In the genomic region with DNA sequence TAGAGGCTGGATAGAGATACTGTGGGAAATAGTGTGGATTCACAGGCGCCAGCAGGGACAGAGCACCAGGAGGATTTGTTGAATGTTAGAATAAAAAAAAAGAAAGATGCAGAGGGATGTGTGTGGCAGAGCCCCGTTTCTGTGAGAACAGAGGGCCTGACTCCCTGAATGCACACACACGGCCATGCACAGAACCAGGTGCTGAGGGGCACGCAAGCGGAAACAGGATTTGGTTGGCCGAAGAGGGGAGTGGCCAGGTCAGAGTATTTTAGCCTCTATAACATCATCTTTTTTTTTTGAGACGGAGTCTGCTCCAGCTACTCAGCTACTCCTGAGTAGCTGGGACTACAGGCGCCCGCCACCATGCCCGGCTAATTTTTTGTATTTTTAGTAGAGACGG, we compare ENCODE assay signal across 25 cellular contexts. TPM values are rescaled to one million over a fixed set of nuclear protein-coding genes. Genes with fewer than 3 reads are reported as not detected.
A peak's percentile ranks its signal among the peaks of the same experiment; 100 is the strongest.
DNase-seq lines count a peak whose midpoint lies in the region; ATAC-seq, FAIRE-seq and TF ChIP-seq lines count a peak whose summit lies in the region.
"Had no signal": no experiment of that assay in that cellular context is flagged by ENCODE, and none has a peak within 500 bp of the region (broad histone marks: within the 10 kb centered on the region; RNA-seq: fewer than 3 reads in every experiment).

No MANE protein-coding gene starts in this region.

- no peak overlapping the region for H4K8ac ChIP-seq in H9 (replicated peaks; ENCODE audit: insufficient read length, low read depth, low read length)

- H3K56ac ChIP-seq in H9 (ENCODE audit: insufficient read length, low read depth, low read length): no peak overlapping the region

- H2AFZ ChIP-seq in H9 (ENCODE audit: low read length) (no peak overlapping the region), OCI-LY7 (ENCODE audit: low read length) (no peak overlapping the region)
- H2AFZ ChIP-seq: GM23248 had no signal

- H3K4me1 ChIP-seq in BLaER1 (peaks cover 54% of the 10 kb centered on the region), H9 (ENCODE audit: insufficient read depth, low read length) (no peaks in the 10 kb centered on the region), OCI-LY7 (ENCODE audit: insufficient read depth, low read length, poor library complexity, severe bottlenecking) (peaks cover 6% of the 10 kb centered on the region)
- H3K4me1 ChIP-seq: BE2C, Caco-2, HAP-1 had no signal

- no peaks in the 10 kb centered on the region for H3K27me3 Mint-ChIP-seq in H9 (ENCODE audit: low read depth)
- peaks cover 4% of the 10 kb centered on the region for H3K27me3 Mint-ChIP-seq in nephron progenitor cell (ENCODE audit: low read depth, poor library complexity)
- H3K27me3 Mint-ChIP-seq: CD4-positive, CD25-positive, alpha-beta regulatory T cell had no signal

- H2AK5ac ChIP-seq in H9 (ENCODE audit: insufficient read length, low read length): no peak overlapping the region

- H2BK15ac ChIP-seq in H9 (ENCODE audit: low read depth, low read length): no peak overlapping the region

- H3K27me3 ChIP-seq in BLaER1 (no peaks in the 10 kb centered on the region), H9 (ENCODE audit: insufficient read depth, low read length) (no peaks in the 10 kb centered on the region)
- H3K27me3 ChIP-seq: BE2C had no signal

- peaks cover 52% of the 10 kb centered on the region for H3K36me3 ChIP-seq in BLaER1
- no peaks in the 10 kb centered on the region for H3K36me3 ChIP-seq in OCI-LY7 (ENCODE audit: insufficient read depth, low read length)

- H2BK5ac ChIP-seq in H9 (ENCODE audit: insufficient read length, low read length): no peak overlapping the region

- no peak overlapping the region for H3K18ac ChIP-seq in H9 (ENCODE audit: insufficient read length, low read depth, low read length)

- no peaks in the 10 kb centered on the region for H3K23me2 ChIP-seq in H9 (ENCODE audit: insufficient read length, low read depth, low read length, poor library complexity, severe bottlenecking)

- H4K5ac ChIP-seq in H9 (ENCODE audit: insufficient read length, low read depth, low read length): no peak overlapping the region

- no peak overlapping the region for H3K23ac ChIP-seq in H9 (ENCODE audit: insufficient read length, low read depth, low read length)

- H3K9me3 ChIP-seq in BLaER1 (no peaks in the 10 kb centered on the region), H9 (ENCODE audit: control insufficient read depth, low read depth, low read length) (no peaks in the 10 kb centered on the region), OCI-LY7 (ENCODE audit: low read length) (no peaks in the 10 kb centered on the region)
- H3K9me3 ChIP-seq: BE2C, Caco-2, HAP-1 had no signal

- no peak overlapping the region for H3K14ac ChIP-seq in H9 (ENCODE audit: insufficient read depth, low read length)

- H2BK20ac ChIP-seq in H9 (ENCODE audit: low read depth, low read length, poor library complexity, severe bottlenecking): no peak overlapping the region

- H3K4me3 ChIP-seq in BLaER1 (no peak overlapping the region), OCI-LY7 (ENCODE audit: low read depth, low read length, poor library complexity, severe bottlenecking) (no peak overlapping the region)
- H3K4me3 ChIP-seq: GM12878, GM23248, HAP-1 had no signal

- H4K91ac ChIP-seq in H9 (ENCODE audit: insufficient read length, low read depth, low read length): no peak overlapping the region

- no peak for DNase-seq in H9
- peak; percentile 53 for DNase-seq in OCI-LY7 (ENCODE audit: low spot score)
- no peak for DNase-seq in nephron progenitor cell
- DNase-seq in stimulated activated CD4-positive, alpha-beta T cell treated with anti-CD3 and anti-CD28 coated beads, Interleukin-4, amount 100 ng/mL, for 1 hour: no peak
- no peak for DNase-seq in H54 (ENCODE audit: insufficient read length, low spot score)
- DNase-seq: AML-193; BE2C; Caco-2; CD4-positive, CD25-positive, alpha-beta regulatory T cell; CD8-positive, alpha-beta T cell; DMS 273 treated with DMSO at 0.1 percent for 48 hours; DMS79; EL; GDM1; GM23248 had no signal

- no peak overlapping the region for H3T11ph ChIP-seq in H9 (ENCODE audit: low read length)

- TF ChIP-seq CTCF in H9 (conservative IDR thresholded peaks at IDR 0.05) (no peak), OCI-LY7 (conservative IDR thresholded peaks at IDR 0.05; ENCODE audit: low read length) (no peak), nephron progenitor cell (IDR thresholded peaks at IDR 0.05) (no peak)

- no peaks in the 10 kb centered on the region for H3K9me2 ChIP-seq in OCI-LY7 (ENCODE audit: insufficient read depth, low read length)

- H3K27ac ChIP-seq in BLaER1 (no peak overlapping the region; the same call in 1 of the 2 replicates), H9 (ENCODE audit: insufficient read length, low read depth, low read length) (no peak overlapping the region), OCI-LY7 (ENCODE audit: low read depth, low read length, poor library complexity, severe bottlenecking) (no peak overlapping the region)
- H3K27ac ChIP-seq: 22Rv1, C4-2B, GM23248 had no signal

- H3K4me2 ChIP-seq in BLaER1 (peak overlapping the region; percentile 55), H9 (ENCODE audit: insufficient read depth, insufficient read length, low read length) (no peak overlapping the region), OCI-LY7 (ENCODE audit: low read length) (peak overlapping the region; percentile 31; the same call in 1 of the 2 replicates)

- H3K4me3 Mint-ChIP-seq in H9 (no peak overlapping the region), nephron progenitor cell (no peak overlapping the region)
- H3K4me3 Mint-ChIP-seq: CD4-positive, CD25-positive, alpha-beta regulatory T cell; CD8-positive, alpha-beta T cell had no signal

- intact Hi-C loops in OCI-LY7 (cut with micrococcal nuclease; ENCODE audit: unreplicated experiment): no loop called here

- WGBS in H9 (ENCODE audit: extremely low coverage, insufficient read length, low lambda C conversion rate): no CpG with 5 or more reads among the region's 11 CpGs

- H3K36me3 Mint-ChIP-seq in H9 (ENCODE audit: insufficient read depth in 1 of 3, low read depth in 3 of 3) (peaks cover 0 to 3% (median 0%) of the 10 kb centered on the region in 3 experiments; a peak in 3 of 7 replicates), nephron progenitor cell (ENCODE audit: low read depth) (peaks cover 17% of the 10 kb centered on the region)

- no peaks in the 10 kb centered on the region for H3K79me1 ChIP-seq in H9 (ENCODE audit: insufficient read depth, low read depth, low read length, poor library complexity, severe bottlenecking)

- peaks cover 4 to 6% of the 10 kb centered on the region in 2 experiments for H3K4me1 Mint-ChIP-seq in H9
- peaks cover 33% of the 10 kb centered on the region for H3K4me1 Mint-ChIP-seq in nephron progenitor cell
- H3K4me1 Mint-ChIP-seq: CD4-positive, CD25-positive, alpha-beta regulatory T cell had no signal

- CTCF ChIA-PET in OCI-LY7 (lab: Charles Lee; ENCODE audit: unreplicated experiment): no interaction called here

- H3K4ac ChIP-seq in H9 (ENCODE audit: low read depth, low read length): no peak overlapping the region

- H3K9ac ChIP-seq in BLaER1 (no peak overlapping the region), H9 (ENCODE audit: extremely low read depth, insufficient read length, low read length) (no peak overlapping the region)
- H3K9ac ChIP-seq: GM23248 had no signal

- no peak overlapping the region for H2BK12ac ChIP-seq in H9 (ENCODE audit: insufficient read length, low read depth, low read length)

- no peak for ATAC-seq in HG03280 (IDR thresholded peaks at IDR 0.05; ENCODE audit: unreplicated experiment)
- ATAC-seq: CD8-positive, alpha-beta T cell; GM12878 had no signal

- no peak for TF ChIP-seq POLR2A in H54 (IDR thresholded peaks at IDR 0.05; ENCODE audit: low read depth, low read length)

- FAIRE-seq in H54 (lab: Jason Lieb, UNC): no peak
- FAIRE-seq: A204.1, D721Med, GM12878, GM19239, H1 had no signal

- H3K9me3 Mint-ChIP-seq in H9: peaks cover 0 to 3% of the 10 kb centered on the region in 2 experiments; a peak in 3 of 5 replicates
- no peaks in the 10 kb centered on the region for H3K9me3 Mint-ChIP-seq in nephron progenitor cell
- H3K9me3 Mint-ChIP-seq: CD4-positive, CD25-positive, alpha-beta regulatory T cell; CD8-positive, alpha-beta T cell had no signal

- POLR2A ChIA-PET in OCI-LY7 (lab: Charles Lee): interaction anchor here (0.7 kb wide), 1 partner anchor 9 kb away, joined by 3 read pairs; no protein-coding TSS in a partner anchor

- H3K79me2 ChIP-seq in H9 (ENCODE audit: insufficient read depth, low read length): no peaks in the 10 kb centered on the region
- no peaks in the 10 kb centered on the region for H3K79me2 ChIP-seq in OCI-LY7 (ENCODE audit: insufficient read depth, low read depth, low read length)

- H2BK120ac ChIP-seq in H9 (ENCODE audit: low read depth, low read length, poor library complexity, severe bottlenecking): no peak overlapping the region

- H3K27ac Mint-ChIP-seq in H9: peak overlapping the region in 2 of 3 experiments; percentile 53; a peak in 2 of 7 replicates
- peak overlapping the region; percentile 70 for H3K27ac Mint-ChIP-seq in nephron progenitor cell
- H3K27ac Mint-ChIP-seq: CD4-positive, CD25-positive, alpha-beta regulatory T cell; CD8-positive, alpha-beta T cell had no signal

- no peaks in the 10 kb centered on the region for H4K20me1 ChIP-seq in BLaER1
- H4K20me1 ChIP-seq in H9 (ENCODE audit: control insufficient read depth, insufficient read depth, insufficient read length): no peaks in the 10 kb centered on the region
- no peaks in the 10 kb centered on the region for H4K20me1 ChIP-seq in OCI-LY7 (ENCODE audit: insufficient read depth, low read length)

- no TSS peak for BruUV-seq in OCI-LY7 (replicated peaks; lab: Mats Ljungman, UMichigan)

RNA-seq across cellular contexts. Expression of gene IQCE, which starts 21.9 kb away (rescaled TPM):
- total RNA-seq in H9 (2021) (6.7 and 7.0 TPM in 2 replicates), OCI-LY7 (2022) (6.2 and 8.6 TPM in 2 replicates)
- total RNA-seq in OCI-LY7 (2014; rRNA removed; shearing (Covaris generic)): 3.9 and 6.6 TPM in 2 replicates

RNA-seq across cellular contexts. Expression of gene BRAT1, which starts 25.3 kb away (rescaled TPM):
- total RNA-seq in H9 (2021) (41.2 and 42.6 TPM in 2 replicates), OCI-LY7 (2022) (42.2 and 44.7 TPM in 2 replicates)
- total RNA-seq in OCI-LY7 (2014; rRNA removed; shearing (Covaris generic)): 50.8 and 52.0 TPM in 2 replicates

RNA-seq across cellular contexts. Expression of gene TTYH3, which starts 51.1 kb away (rescaled TPM):
- total RNA-seq in H9 (2021) (122 TPM in 2 replicates), OCI-LY7 (2022) (54.8 and 63.6 TPM in 2 replicates)
- 17.9 and 23.8 TPM in 2 replicates for total RNA-seq in OCI-LY7 (2014; rRNA removed; shearing (Covaris generic))
